8 cellular contexts compared by ENCODE assay signal in genomic region chr20:58233881-58234528, GRCh38. TPM values are rescaled to one million over a fixed set of nuclear protein-coding genes. Genes with fewer than 3 reads are reported as not detected.
DNase-seq lines count a peak whose midpoint lies in the region; ATAC-seq and TF ChIP-seq lines count a peak whose summit lies in the region.

No MANE protein-coding gene starts in this region.

- H3K36me3 Mint-ChIP-seq in activated CD8-positive, alpha-beta memory T cell treated with anti-CD3 and anti-CD28 coated beads, Interleukin-2, amount 10 ng/mL, durations not matched to agents 7 days and 5 days, result peaks cover 8% of the 10 kb centered on the region

- POLR2A ChIA-PET in HEK293T (lab: Yijun Ruan, JAX), result no interaction called here

- H3K27ac Mint-ChIP-seq in activated CD8-positive, alpha-beta memory T cell treated with anti-CD3 and anti-CD28 coated beads, Interleukin-2, amount 10 ng/mL, durations not matched to agents 7 days and 5 days, result no peak overlapping the region

- TF ChIP-seq CTCF in AG10803 (conservative IDR thresholded peaks at IDR 0.05; ENCODE audit: low read length) (peak; percentile 72), fibroblast of villous mesenchyme (IDR thresholded peaks at IDR 0.05; ENCODE audit: insufficient read depth, low read depth, low read length) (peak; percentile 91)

- peaks cover 21% of the 10 kb centered on the region for H3K27me3 Mint-ChIP-seq in activated CD8-positive, alpha-beta memory T cell treated with anti-CD3 and anti-CD28 coated beads, Interleukin-2, amount 10 ng/mL, durations not matched to agents 7 days and 5 days

- no peaks in the 10 kb centered on the region for H3K9me3 Mint-ChIP-seq in activated CD8-positive, alpha-beta memory T cell treated with anti-CD3 and anti-CD28 coated beads, Interleukin-2, amount 10 ng/mL, durations not matched to agents 7 days and 5 days (ENCODE audit: low read depth)

- no peak overlapping the region for H3K4me3 Mint-ChIP-seq in activated CD8-positive, alpha-beta memory T cell treated with anti-CD3 and anti-CD28 coated beads, Interleukin-2, amount 10 ng/mL, durations not matched to agents 7 days and 5 days

- H3K4me1 Mint-ChIP-seq in activated CD8-positive, alpha-beta memory T cell treated with anti-CD3 and anti-CD28 coated beads, Interleukin-2, amount 10 ng/mL, durations not matched to agents 7 days and 5 days, result peaks cover 27% of the 10 kb centered on the region

- no peak for DNase-seq in AG10803 (ENCODE audit: low read depth)
- peak; percentile 73 for DNase-seq in HEK293T (ENCODE audit: extremely low spot score)
- DNase-seq in activated CD8-positive, alpha-beta memory T cell treated with anti-CD3 and anti-CD28 coated beads, Interleukin-2, amount 10 ng/mL, durations not matched to agents 7 days and 5 days, result peak; percentile 63
- no peak for DNase-seq in fibroblast of villous mesenchyme (ENCODE audit: low read depth)
- DNase-seq in stimulated activated CD4-positive, alpha-beta T cell treated with anti-CD3 and anti-CD28 coated beads, TNF-alpha, amount 100 ng/mL, for 24 hours (ENCODE audit: low read depth in 3 of 3), result peak in 2 of 3 experiments; percentile 19 to 46

- CTCF ChIA-PET in HEK293T (lab: Yijun Ruan, JAX), result interaction anchor here (0.6 kb wide), 4 partner anchors 96 to 617 kb away, joined by 4 to 6 read pairs (median 4); no protein-coding TSS in a partner anchor
- CTCF ChIA-PET in activated CD8-positive, alpha-beta memory T cell treated with anti-CD3 and anti-CD28 coated beads, Interleukin-2, amount 10 ng/mL, durations not matched to agents 7 days and 5 days (lab: Charles Lee), result interaction anchor here (0.6 to 3.0 kb wide), 7 partner anchors 12 to 415 kb away, joined by 3 to 8 read pairs (median 3); no protein-coding TSS in a partner anchor

- H3K4me3 ChIP-seq in AG10803 (ENCODE audit: low read length) (no peak overlapping the region), fibroblast of villous mesenchyme (ENCODE audit: low read depth, low read length) (no peak overlapping the region)

- no peak for ATAC-seq in activated CD8-positive, alpha-beta memory T cell treated with anti-CD3 and anti-CD28 coated beads, Interleukin-2, amount 10 ng/mL, durations not matched to agents 7 days and 5 days
- no peak for ATAC-seq in HG02642 (IDR thresholded peaks at IDR 0.05; ENCODE audit: poor library complexity, unreplicated experiment)
- ATAC-seq in GM21576 (IDR thresholded peaks at IDR 0.05; ENCODE audit: unreplicated experiment), result no peak
- ATAC-seq in HG02981 (IDR thresholded peaks at IDR 0.05; ENCODE audit: unreplicated experiment), result no peak

TF ChIP-seq in HEK293T, 16 proteins besides CTCF, POLR2A, EP300 and RAD21:
- no peak for TF ChIP-seq SUZ12 (IDR thresholded peaks at IDR 0.05)
- TF ChIP-seq ZNF384 (IDR thresholded peaks at IDR 0.05), result 0 out of 2 replicates have a peak, but pooled peaks have one; percentile 13

RNA-seq across cellular contexts. Expression of gene ANKRD60, which starts 5.6 kb away (rescaled TPM):
- total RNA-seq in activated CD8-positive, alpha-beta memory T cell treated with anti-CD3 and anti-CD28 coated beads, Interleukin-2, amount 10 ng/mL, durations not matched to agents 7 days and 5 days, result not detected
- not detected in 2 replicates for total RNA-seq in fibroblast of villous mesenchyme

Comparison
In these comparisons a context has a peak if more than half of its experiments do, and no peak if none do; other contexts are left out.
1. DNase-seq: peak in HEK293T (single experiment), activated CD8-positive, alpha-beta memory T cell treated with anti-CD3 and anti-CD28 coated beads, Interleukin-2, amount 10 ng/mL, durations not matched to agents 7 days and 5 days (single experiment) and stimulated activated CD4-positive, alpha-beta T cell treated with anti-CD3 and anti-CD28 coated beads, TNF-alpha, amount 100 ng/mL, for 24 hours (2 of 3); none in AG10803 (single experiment) and fibroblast of villous mesenchyme (single experiment).